Comparison of ENCODE assay signal across 22 cellular contexts in genomic region chr19:7975037-7975436, GRCh38. TPM values are rescaled to one million over a fixed set of nuclear protein-coding genes. Genes with fewer than 3 reads are reported as not detected.
DNase-seq lines count a peak whose midpoint lies in the region; ATAC-seq and TF ChIP-seq lines count a peak whose summit lies in the region.
"Had no signal": no experiment of that assay in that cellular context is flagged by ENCODE, and none has a peak within 500 bp of the region (broad histone marks: within the 10 kb centered on the region; RNA-seq: fewer than 3 reads in every experiment).

No MANE protein-coding gene starts in this region.

- WGBS in heart left ventricle, 4 donors, result 56 to 81% (median 67%) methylated on average over 3 to 7 of the region's 7 CpGs

- intact Hi-C loops in heart left ventricle (cut with DNase I), result loop anchor here in 1 of 10 donors (10.0 kb wide), 1 partner anchor 280 kb away; no protein-coding TSS in a partner anchor

- H3K79me2 ChIP-seq in Karpas-422 (ENCODE audit: low read length), result no peaks in the 10 kb centered on the region

- no peak overlapping the region for H3K4me3 ChIP-seq in heart left ventricle
- H3K4me3 ChIP-seq in Karpas-422 (ENCODE audit: low read length), result no peak overlapping the region
- H3K4me3 ChIP-seq: right lobe of liver, upper lobe of right lung had no signal

- H3K9me2 ChIP-seq in Karpas-422 (replicated peaks; ENCODE audit: insufficient read depth, low read length), result no peaks in the 10 kb centered on the region
- H3K9me2 ChIP-seq: SK-N-SH had no signal

- DNase-seq in Ammon's horn (ENCODE audit: low spot score), result peak; percentile 74
- DNase-seq in heart left ventricle, result peak; percentile 45 to 71 (median 64)
- peak; percentile 69 for DNase-seq in midbrain (lab: John Stamatoyannopoulos, UW)
- DNase-seq in Karpas-422, result no peak
- DNase-seq in KG1 (lab: John Stamatoyannopoulos, UW), result no peak
- no peak for DNase-seq in stimulated activated CD4-positive, alpha-beta T cell treated with anti-CD3 and anti-CD28 coated beads, Interleukin-15, amount 100 ng/mL, for 24 hours
- DNase-seq: activated CD4-positive, alpha-beta T cell treated with anti-CD3 and anti-CD28 coated beads, Interleukin-2, amount 50 U/mL, for 1 hour; activated naive CD8-positive, alpha-beta T cell treated with anti-CD3 and anti-CD28 coated beads, Interleukin-2, amount 10 ng/mL, durations not matched to agents 7 days and 5 days; AML-193; brain microvascular endothelial cell; cortex of kidney; immature natural killer cell; NCI-H1048; NCI-H1930; SK-N-SH; T-helper 2 cell; upper lobe of right lung had no signal

- no peak for TF ChIP-seq POLR2A in heart left ventricle (IDR thresholded peaks at IDR 0.05)

- no peak for TF ChIP-seq CTCF in heart left ventricle (IDR thresholded peaks at IDR 0.05)

- H4K20me1 ChIP-seq in Karpas-422 (ENCODE audit: insufficient read depth, low read depth, low read length), result no peaks in the 10 kb centered on the region

- H3K27me3 ChIP-seq in heart left ventricle, result no peaks in the 10 kb centered on the region
- no peaks in the 10 kb centered on the region for H3K27me3 ChIP-seq in Karpas-422 (ENCODE audit: low read length)
- H3K27me3 ChIP-seq: brain microvascular endothelial cell, neutrophil, right lobe of liver, upper lobe of right lung had no signal

- ATAC-seq in heart left ventricle (peak; percentile 39 to 57 (median 52)), HG03457 (IDR thresholded peaks at IDR 0.05; ENCODE audit: unreplicated experiment) (no peak)
- ATAC-seq: right lobe of liver, upper lobe of right lung had no signal

- H3K9ac ChIP-seq in Karpas-422 (ENCODE audit: low read length), result no peak overlapping the region
- H3K9ac ChIP-seq: SK-N-SH had no signal

- H2AFZ ChIP-seq in Karpas-422 (ENCODE audit: low read length), result no peak overlapping the region

- H3K36me3 ChIP-seq in heart left ventricle, result peaks cover 0 to 80% (median 58%) of the 10 kb centered on the region in 9 donors
- H3K36me3 ChIP-seq in Karpas-422 (ENCODE audit: insufficient read depth, low read length), result peaks cover 6% of the 10 kb centered on the region

- H3K4me2 ChIP-seq in Karpas-422 (ENCODE audit: low read depth, low read length, poor library complexity, severe bottlenecking), result no peak overlapping the region
- H3K4me2 ChIP-seq: SK-N-SH had no signal

- peak overlapping the region; percentile 22 for H3K27ac ChIP-seq in angular gyrus (ENCODE audit: low read depth, low read length)
- H3K27ac ChIP-seq in heart left ventricle, result peak overlapping the region in 4 of 12 donors; percentile 45 to 80 (median 67)
- H3K27ac ChIP-seq in Karpas-422 (ENCODE audit: low read length), result no peak overlapping the region
- H3K27ac ChIP-seq: brain microvascular endothelial cell, neutrophil, right lobe of liver, upper lobe of right lung, VCaP had no signal

- no peaks in the 10 kb centered on the region for H3K9me3 ChIP-seq in heart left ventricle
- H3K9me3 ChIP-seq in Karpas-422 (ENCODE audit: low read length), result no peaks in the 10 kb centered on the region
- H3K9me3 ChIP-seq: neutrophil, right lobe of liver, SK-N-SH, upper lobe of right lung had no signal

- H3K4me1 ChIP-seq in heart left ventricle (peaks cover 0 to 44% (median 9%) of the 10 kb centered on the region in 12 donors), Karpas-422 (ENCODE audit: low read length) (no peaks in the 10 kb centered on the region)
- H3K4me1 ChIP-seq: upper lobe of right lung had no signal

RNA-seq across cellular contexts. Expression of gene ELAVL1, which starts 30.4 kb away (rescaled TPM):
- total RNA-seq in heart left ventricle, result 10 to 100 TPM; 31.4 to 62.0 (median 53.4) TPM
- polyA plus RNA-seq in heart left ventricle, result 10 to 100 TPM in 1 of 2 donors, 1 to 10 TPM in 1; 9.8 to 38.9 TPM
- total RNA-seq in Karpas-422 (2014; rRNA removed; shearing (Covaris generic); ENCODE audit: low replicate concordance), result 48.7 and 50.0 TPM in 2 replicates

RNA-seq across cellular contexts. Expression of gene TIMM44, which starts 31.6 kb away (rescaled TPM):
- 10 to 100 TPM; 55.9 to 99.9 (median 70.6) TPM for total RNA-seq in heart left ventricle
- polyA plus RNA-seq in heart left ventricle, result 100 to 1,000 TPM in 1 of 2 donors, 10 to 100 TPM in 1; 99.6 to 140 TPM
- total RNA-seq in Karpas-422 (2014; rRNA removed; shearing (Covaris generic); ENCODE audit: low replicate concordance), result 43.7 and 53.1 TPM in 2 replicates

RNA-seq across cellular contexts. Expression of gene CTXN1, which starts 49.1 kb away (rescaled TPM):
- 1 to 10 TPM in 2 of 9 donors, under 1 TPM in 5, not detected in 2; 0.21 to 3.3 (median 0.32) TPM for total RNA-seq in heart left ventricle
- polyA plus RNA-seq in heart left ventricle, result under 1 TPM in 1 of 2 donors, not detected in 1; 0.87 TPM
- total RNA-seq in Karpas-422 (2014; rRNA removed; shearing (Covaris generic); ENCODE audit: low replicate concordance), result 0.18 TPM in 1 of 2 replicates, not detected in the other
- total RNA-seq: activated naive CD8-positive, alpha-beta T cell treated with anti-CD3 and anti-CD28 coated beads, Interleukin-2, amount 10 ng/mL, durations not matched to agents 7 days and 5 days had no signal
- polyA plus RNA-seq: immature natural killer cell had no signal

RNA-seq across cellular contexts. Expression of gene SNAPC2, which starts 54.9 kb away (rescaled TPM):
- 10 to 100 TPM in 4 of 9 donors, 1 to 10 TPM in 5; 6.8 to 16.7 (median 9.3) TPM for total RNA-seq in heart left ventricle
- 10 to 100 TPM; 10.4 to 28.9 TPM for polyA plus RNA-seq in heart left ventricle
- 9.8 and 22.0 TPM in 2 replicates for total RNA-seq in Karpas-422 (2014; rRNA removed; shearing (Covaris generic); ENCODE audit: low replicate concordance)

Comparison
In these comparisons a context has a peak if more than half of its experiments do, and no peak if none do; other contexts are left out.
1. DNase-seq: peak in Ammon's horn (single experiment), heart left ventricle (5 of 5) and midbrain (single experiment); none in Karpas-422 (single experiment), KG1 (single experiment) and stimulated activated CD4-positive, alpha-beta T cell treated with anti-CD3 and anti-CD28 coated beads, Interleukin-15, amount 100 ng/mL, for 24 hours (single experiment).